8 cellular contexts compared by ENCODE assay signal in genomic region chr7:103348959-103349358, GRCh38. TPM values are rescaled to one million over a fixed set of nuclear protein-coding genes. Genes with fewer than 3 reads are reported as not detected.
DNase-seq lines count a peak whose midpoint lies in the region; ATAC-seq and TF ChIP-seq lines count a peak whose summit lies in the region.
"Had no signal": no experiment of that assay in that cellular context is flagged by ENCODE, and none has a peak within 500 bp of the region (broad histone marks: within the 10 kb centered on the region; RNA-seq: fewer than 3 reads in every experiment).

No MANE protein-coding gene starts in this region.

- H3K27ac ChIP-seq in SK-N-MC: no peak overlapping the region
- no peak overlapping the region for H3K27ac ChIP-seq in esophagus muscularis mucosa (replicated peaks in 1 of 4)
- H3K27ac ChIP-seq in gastrocnemius medialis: peak overlapping the region; percentile 11 to 98 (median 92)
- H3K27ac ChIP-seq: WERI-Rb-1 had no signal

- H3K9me3 ChIP-seq in HAP-1 (no peaks in the 10 kb centered on the region), SK-N-MC (ENCODE audit: low read depth, low read length) (no peaks in the 10 kb centered on the region), esophagus muscularis mucosa (no peaks in the 10 kb centered on the region), gastrocnemius medialis (no peaks in the 10 kb centered on the region)

- 37% methylated on average over 2 of the region's 2 CpGs for WGBS in esophagus muscularis mucosa

- H3K27me3 ChIP-seq in HAP-1 (ENCODE audit: low read depth) (no peaks in the 10 kb centered on the region), esophagus muscularis mucosa (no peaks in the 10 kb centered on the region), gastrocnemius medialis (no peaks in the 10 kb centered on the region)

- TF ChIP-seq POLR2A in esophagus muscularis mucosa (IDR thresholded peaks at IDR 0.05; ENCODE audit: low read depth) (no peak), gastrocnemius medialis (IDR thresholded peaks at IDR 0.05) (no peak)

- TF ChIP-seq EP300 in esophagus muscularis mucosa (IDR thresholded peaks at IDR 0.05): no peak

- intact Hi-C loops in esophagus muscularis mucosa (cut with DNase I) (loop anchor here (10.0 kb wide), 1 partner anchor 204 kb away; the partner anchor contains the start of gene NAPEPLD), gastrocnemius medialis (cut with DNase I; ENCODE audit: low total_unique reads) (loop anchor here (10.0 kb wide), 1 partner anchor 1916 kb away; no protein-coding TSS in a partner anchor)

- no peak for ATAC-seq in gastrocnemius medialis
- ATAC-seq in HG02759 (IDR thresholded peaks at IDR 0.05; ENCODE audit: unreplicated experiment): no peak

- DNase-seq in HAP-1 (ENCODE audit: low spot score in 2 of 2): no peak
- DNase-seq in SK-N-MC (ENCODE audit: low read depth, low spot score): no peak
- no peak for DNase-seq in esophagus muscularis mucosa (ENCODE audit: extremely low spot score)
- DNase-seq in gastrocnemius medialis: no peak
- no peak for DNase-seq in NCI-H510A (lab: John Stamatoyannopoulos, UW)
- no peak for DNase-seq in foreskin melanocyte
- DNase-seq: WERI-Rb-1 had no signal

- peak overlapping the region; percentile 66 for H3K4me3 ChIP-seq in HAP-1
- H3K4me3 ChIP-seq in SK-N-MC: peak overlapping the region; percentile 97
- H3K4me3 ChIP-seq in esophagus muscularis mucosa: peak overlapping the region; percentile 66 to 85 (median 76)
- peak overlapping the region; percentile 68 to 96 (median 82) for H3K4me3 ChIP-seq in gastrocnemius medialis

- no peak for TF ChIP-seq CTCF in esophagus muscularis mucosa (IDR thresholded peaks at IDR 0.05)
- TF ChIP-seq CTCF in gastrocnemius medialis (IDR thresholded peaks at IDR 0.05 in 4 of 5, conservative IDR thresholded peaks at IDR 0.05 in 1 of 5): no peak

- H3K36me3 ChIP-seq in HAP-1 (replicated peaks) (peaks cover 15% of the 10 kb centered on the region), SK-N-MC (ENCODE audit: insufficient read depth, low read length) (peaks cover 44% of the 10 kb centered on the region), esophagus muscularis mucosa (peaks cover 0 to 14% (median 12%) of the 10 kb centered on the region in 4 donors), gastrocnemius medialis (peaks cover 0 to 15% of the 10 kb centered on the region in 2 donors)

- in situ Hi-C loops in HAP-1 (cut with MboI; ENCODE audit: low sequenced_read_pairs) (no loop called here), gastrocnemius medialis (cut with MboI; ENCODE audit: low sequenced_read_pairs in 4 of 4) (no loop called here)

- peaks cover 29% of the 10 kb centered on the region for H3K4me1 ChIP-seq in HAP-1
- peaks cover 47 to 71% (median 57%) of the 10 kb centered on the region in 4 donors for H3K4me1 ChIP-seq in esophagus muscularis mucosa
- peaks cover 66 to 68% of the 10 kb centered on the region in 2 donors for H3K4me1 ChIP-seq in gastrocnemius medialis

- peak overlapping the region; percentile 97 for H3K9ac ChIP-seq in SK-N-MC (ENCODE audit: insufficient read length)

RNA-seq across cellular contexts. Expression of gene PSMC2, which starts 1.5 kb away (rescaled TPM):
- total RNA-seq in esophagus muscularis mucosa (100 to 1,000 TPM; 108 to 129 (median 116) TPM), gastrocnemius medialis (100 to 1,000 TPM; 258 to 342 (median 274) TPM)

RNA-seq across cellular contexts. Expression of gene DNAJC2, which starts 4.4 kb away (rescaled TPM):
- total RNA-seq in esophagus muscularis mucosa: 10 to 100 TPM; 10.1 to 15.9 (median 10.3) TPM
- 10 to 100 TPM; 20.9 to 36.8 (median 31.4) TPM for total RNA-seq in gastrocnemius medialis

RNA-seq across cellular contexts. Expression of gene PMPCB, which starts 51.7 kb away (rescaled TPM):
- total RNA-seq in esophagus muscularis mucosa (10 to 100 TPM; 48.9 to 59.6 (median 50.6) TPM), gastrocnemius medialis (10 to 100 TPM; 25.1 to 51.3 (median 40.2) TPM)

Comparison
In these comparisons a context has a peak if more than half of its experiments do, and no peak if none do; other contexts are left out.
1. H3K27ac ChIP-seq: peak in gastrocnemius medialis (4 of 4); none in SK-N-MC (single experiment) and esophagus muscularis mucosa (0 of 4).
2. Peak in every context shown above with its lines, with median percentiles within 50 percentile points of each other: H3K4me3 ChIP-seq.